15 cellular contexts compared by ENCODE assay signal in genomic region chr11:29214833-29215232, GRCh38.
"Had no signal": no experiment of that assay in that cellular context is flagged by ENCODE, and none has a peak within 500 bp of the region (broad histone marks: within the 10 kb centered on the region; RNA-seq: fewer than 3 reads in every experiment).

No MANE protein-coding gene starts in this region.

- H3K4me1 Mint-ChIP-seq: activated CD4-positive, alpha-beta T cell treated with anti-CD3 and anti-CD28 coated beads, Interleukin-2, amount 10 ng/mL, durations not matched to agents 7 days and 5 days; activated naive CD4-positive, alpha-beta T cell treated with anti-CD3 and anti-CD28 coated beads, Interleukin-2, amount 10 ng/mL, durations not matched to agents 7 days and 5 days; T-helper 17 cell had no signal

- H3K36me3 Mint-ChIP-seq: activated naive CD4-positive, alpha-beta T cell treated with anti-CD3 and anti-CD28 coated beads, Interleukin-2, amount 10 ng/mL, durations not matched to agents 7 days and 5 days had no signal

- H3K36me3 ChIP-seq: ovary, upper lobe of right lung had no signal

- H3K4me3 ChIP-seq: body of pancreas, ovary, testis, upper lobe of right lung had no signal

- H3K27ac ChIP-seq: body of pancreas, ovary, testis, upper lobe of right lung had no signal

- H3K9me3 ChIP-seq: body of pancreas, ovary, testis, upper lobe of right lung had no signal

- H3K4me1 ChIP-seq: body of pancreas, testis, upper lobe of right lung had no signal

- ATAC-seq: body of pancreas; esophagus mucosa; stimulated activated naive CD8-positive, alpha-beta T cell treated with anti-CD3 and anti-CD28 coated beads, Interleukin-15, Interleukin-2, amounts not matched to agents 100 U/mL and 50 U/mL, for 24 hours; T-helper 17 cell; upper lobe of right lung had no signal

- FAIRE-seq: kidney had no signal

- H3K27me3 ChIP-seq: body of pancreas, ovary, testis, upper lobe of right lung had no signal

- DNase-seq: activated CD4-positive, alpha-beta T cell treated with anti-CD3 and anti-CD28 coated beads, Interleukin-2, amount 10 ng/mL, durations not matched to agents 7 days and 5 days; activated CD4-positive, CD25-positive, alpha-beta regulatory T cell; activated naive CD4-positive, alpha-beta T cell treated with anti-CD3 and anti-CD28 coated beads, Interleukin-2, amount 10 ng/mL, durations not matched to agents 7 days and 5 days; body of pancreas; kidney; ovary; stimulated activated CD4-positive, alpha-beta T cell treated with anti-CD3 and anti-CD28 coated beads, Interleukin-4, amount 100 ng/mL, for 1 hour; stimulated activated CD8-positive, alpha-beta memory T cell treated with anti-CD3 and anti-CD28 coated beads, Interleukin-4, amount 100 ng/mL, for 48 hours; stimulated activated naive CD8-positive, alpha-beta T cell treated with anti-CD3 and anti-CD28 coated beads, Interleukin-15, Interleukin-2, amounts not matched to agents 100 U/mL and 50 U/mL, for 24 hours; T-helper 17 cell; testis; upper lobe of right lung had no signal

- H3K4me3 Mint-ChIP-seq: activated CD4-positive, alpha-beta T cell treated with anti-CD3 and anti-CD28 coated beads, Interleukin-2, amount 10 ng/mL, durations not matched to agents 7 days and 5 days; activated naive CD4-positive, alpha-beta T cell treated with anti-CD3 and anti-CD28 coated beads, Interleukin-2, amount 10 ng/mL, durations not matched to agents 7 days and 5 days; dendritic cell treated with granulocyte-macrophage colony-stimulating factor and Interleukin-4, amounts not matched to agents 40 ng/mL and 50 ng/mL, for 4 days; T-helper 17 cell had no signal

- H3K27ac Mint-ChIP-seq: activated CD4-positive, alpha-beta T cell treated with anti-CD3 and anti-CD28 coated beads, Interleukin-2, amount 10 ng/mL, durations not matched to agents 7 days and 5 days; activated naive CD4-positive, alpha-beta T cell treated with anti-CD3 and anti-CD28 coated beads, Interleukin-2, amount 10 ng/mL, durations not matched to agents 7 days and 5 days; activated T-helper 2 cell treated with anti-CD3 and anti-CD28 coated beads, Interferon-gamma antibody, Interleukin-2, Interleukin-4, amounts not matched to agents 10 μg/mL and 5 μg/mL and 100 μg/mL, durations not matched to agents 14 hours and 24 hours and 36 hours; dendritic cell treated with granulocyte-macrophage colony-stimulating factor and Interleukin-4, amounts not matched to agents 40 ng/mL and 50 ng/mL, for 4 days; T-helper 17 cell had no signal

- H3K27me3 Mint-ChIP-seq: activated CD4-positive, alpha-beta T cell treated with anti-CD3 and anti-CD28 coated beads, Interleukin-2, amount 10 ng/mL, durations not matched to agents 7 days and 5 days; activated naive CD4-positive, alpha-beta T cell treated with anti-CD3 and anti-CD28 coated beads, Interleukin-2, amount 10 ng/mL, durations not matched to agents 7 days and 5 days; dendritic cell treated with granulocyte-macrophage colony-stimulating factor and Interleukin-4, amounts not matched to agents 40 ng/mL and 50 ng/mL, for 4 days; T-helper 17 cell had no signal
